In the genomic region with DNA sequence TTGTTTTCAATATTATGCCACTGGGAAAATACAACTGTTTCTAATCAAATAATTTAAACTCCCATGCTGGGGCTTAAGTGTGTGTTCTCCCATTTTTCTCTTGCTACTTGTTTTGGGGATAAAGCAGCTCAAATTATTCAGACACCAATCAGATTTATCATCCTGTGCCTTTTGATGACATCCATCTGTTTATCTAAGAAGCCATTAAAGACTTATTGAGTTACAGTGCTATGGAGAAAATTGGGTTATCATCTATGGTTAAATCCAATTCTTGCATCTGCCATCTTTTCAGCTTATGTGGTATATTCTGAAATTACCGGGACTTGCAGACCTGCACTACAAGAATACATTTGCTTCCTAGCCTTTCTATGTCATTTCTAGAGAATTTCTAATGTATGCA, we compare ENCODE assay signal across 28 cellular contexts.
"Had no signal": no experiment of that assay in that cellular context is flagged by ENCODE, and none has a peak within 500 bp of the region (broad histone marks: within the 10 kb centered on the region; RNA-seq: fewer than 3 reads in every experiment).

No MANE protein-coding gene starts in this region.

- H3K27ac ChIP-seq: brain microvascular endothelial cell, esophagus muscularis mucosa, foreskin keratinocyte, gastrocnemius medialis, heart right ventricle, WERI-Rb-1 had no signal

- H3K4me3 ChIP-seq: esophagus muscularis mucosa, gastrocnemius medialis, heart right ventricle had no signal

- H3K9me3 ChIP-seq: esophagus muscularis mucosa, gastrocnemius medialis, heart right ventricle had no signal

- H3K4me1 ChIP-seq: esophagus muscularis mucosa, foreskin keratinocyte, gastrocnemius medialis, heart right ventricle had no signal

- H3K36me3 ChIP-seq: brain microvascular endothelial cell, esophagus muscularis mucosa, gastrocnemius medialis, heart right ventricle, WERI-Rb-1 had no signal

- ATAC-seq: activated CD4-positive, CD25-positive, alpha-beta regulatory T cell treated with anti-CD3 and anti-CD28 coated beads, Interleukin-2, amount 50 U/mL, for 24 hours; activated CD8-positive, alpha-beta T cell treated with anti-CD3 and anti-CD28 coated beads for 36 hours; activated T-cell treated with anti-CD3 and anti-CD28 coated beads, Interleukin-2, amount 50 U/mL, for 4 hours; activated T-helper 17 cell treated with anti-CD3 and anti-CD28 coated beads, Interleukin-2, amount 50 U/mL, for 72 hours; effector memory CD8-positive, alpha-beta T cell; foreskin keratinocyte; gastrocnemius medialis; heart right ventricle; T-helper 17 cell had no signal

- H3K27me3 ChIP-seq: brain microvascular endothelial cell, esophagus muscularis mucosa, foreskin keratinocyte, gastrocnemius medialis, heart right ventricle had no signal

- DNase-seq: activated B cell treated with CpG ODN at 0.5 μM for 24 hours; activated CD4-positive, alpha-beta T cell treated with anti-CD3 and anti-CD28 coated beads for 48 hours; activated CD4-positive, alpha-beta T cell treated with anti-CD3 and anti-CD28 coated beads, Interleukin-2, amount 50 U/mL, for 1 hour; activated CD4-positive, alpha-beta T cell treated with anti-CD3 and anti-CD28 coated beads, Interleukin-2, amount 50 U/mL, for 48 hours; activated CD8-positive, alpha-beta memory T cell treated with anti-CD3 and anti-CD28 coated beads for 24 hours; activated CD8-positive, alpha-beta T cell treated with anti-CD3 and anti-CD28 coated beads for 36 hours; activated effector memory CD4-positive, alpha-beta T cell treated with Interleukin-2 at 50 U/mL for 16 hours; activated gamma-delta T cell treated with Interleukin-2 at 50 U/mL for 16 hours; activated naive CD4-positive, alpha-beta T cell treated with anti-CD3 and anti-CD28 coated beads, Interleukin-2, amount 50 U/mL, for 16 hours; activated naive CD4-positive, alpha-beta T cell treated with Interleukin-2 at 50 U/mL for 16 hours; activated T-cell treated with anti-CD3 and anti-CD28 coated beads, Interleukin-2, amount 50 U/mL, for 4 hours; amniotic stem cell; anterior cingulate cortex; brain microvascular endothelial cell; cortex of kidney; dermis blood vessel endothelial cell; effector CD4-positive, alpha-beta T cell; effector memory CD8-positive, alpha-beta T cell; erythroblast; foreskin keratinocyte; gastrocnemius medialis; heart right ventricle; T-helper 17 cell; T1000; WERI-Rb-1 had no signal
